Comparison of ENCODE assay signal across 11 cellular contexts in genomic region chr20:50054626-50055511, GRCh38. TPM values are rescaled to one million over a fixed set of nuclear protein-coding genes. Genes with fewer than 3 reads are reported as not detected.
DNase-seq lines count a peak whose midpoint lies in the region; ATAC-seq and TF ChIP-seq lines count a peak whose summit lies in the region.
"Had no signal": no experiment of that assay in that cellular context is flagged by ENCODE, and none has a peak within 500 bp of the region (broad histone marks: within the 10 kb centered on the region; RNA-seq: fewer than 3 reads in every experiment).

No MANE protein-coding gene starts in this region.

- peaks cover 4% of the 10 kb centered on the region for H3K27me3 Mint-ChIP-seq in neural progenitor cell (ENCODE audit: insufficient read depth, low read depth)

- H3K9me3 Mint-ChIP-seq in neural progenitor cell, result no peaks in the 10 kb centered on the region
- H3K9me3 Mint-ChIP-seq: T-helper 1 cell treated with Interleukin-12 subunit alpha and Interleukin-12 subunit beta and Interleukin-4 antibody, amounts not matched to agents 30 μg/mL and 1 μg/mL, for 36 hours had no signal

- H3K4me3 ChIP-seq in neural progenitor cell (no peak overlapping the region), spleen (no peak overlapping the region)

- H3K79me2 ChIP-seq in neural progenitor cell (ENCODE audit: low read depth), result no peaks in the 10 kb centered on the region

- H3K4me3 Mint-ChIP-seq in neural progenitor cell, result no peak overlapping the region
- H3K4me3 Mint-ChIP-seq: CD14-positive monocyte; T-helper 1 cell treated with Interleukin-12 subunit alpha and Interleukin-12 subunit beta and Interleukin-4 antibody, amounts not matched to agents 30 μg/mL and 1 μg/mL, for 36 hours had no signal

- H2AFZ ChIP-seq in neural progenitor cell (replicated peaks), result peak overlapping the region; percentile 14

- H3K27ac ChIP-seq in neural progenitor cell, result no peak overlapping the region
- peak overlapping the region in 1 of 8 donors; percentile 3 for H3K27ac ChIP-seq in spleen

- H3K4me1 ChIP-seq in neural progenitor cell (peaks cover 7% of the 10 kb centered on the region), spleen (peaks cover 0 to 47% (median 23%) of the 10 kb centered on the region in 6 donors)

- peaks cover 7% of the 10 kb centered on the region for H3F3A ChIP-seq in neural progenitor cell (ENCODE audit: low read depth)

- peak; percentile 45 for DNase-seq in AG08395 (ENCODE audit: low spot score)
- peak; percentile 78 for DNase-seq in RPMI7951 (ENCODE audit: low read depth)
- peak; percentile 44 for DNase-seq in fibroblast of the conjunctiva (ENCODE audit: low read depth)
- DNase-seq in neural progenitor cell (ENCODE audit: low spot score), result peak; percentile 40
- no peak for DNase-seq in HuH-7.5 (ENCODE audit: low spot score)
- no peak for DNase-seq in spleen
- no peak for DNase-seq in effector CD4-positive, alpha-beta T cell
- DNase-seq: stimulated activated CD4-positive, alpha-beta T cell treated with anti-CD3 and anti-CD28 coated beads, Interleukin-2, amount 100 ng/mL, for 24 hours had no signal

- no peak overlapping the region for H3K4me2 ChIP-seq in neural progenitor cell

- TF ChIP-seq POLR2A in spleen (IDR thresholded peaks at IDR 0.05), result no peak

- H3K9me3 ChIP-seq in neural progenitor cell (ENCODE audit: low read depth), result no peaks in the 10 kb centered on the region
- no peaks in the 10 kb centered on the region for H3K9me3 ChIP-seq in spleen

- peaks cover 22% of the 10 kb centered on the region for H3K4me1 Mint-ChIP-seq in neural progenitor cell

- no peaks in the 10 kb centered on the region for H3K36me3 ChIP-seq in neural progenitor cell
- H3K36me3 ChIP-seq in spleen, result no peaks in the 10 kb centered on the region

- ATAC-seq in HG03354 (IDR thresholded peaks at IDR 0.05; ENCODE audit: poor library complexity, severe bottlenecking, unreplicated experiment), result no peak

- peak overlapping the region; percentile 78 for H3K27ac Mint-ChIP-seq in neural progenitor cell
- H3K27ac Mint-ChIP-seq: T-helper 1 cell treated with Interleukin-12 subunit alpha and Interleukin-12 subunit beta and Interleukin-4 antibody, amounts not matched to agents 30 μg/mL and 1 μg/mL, for 36 hours had no signal

- H4K20me1 ChIP-seq in neural progenitor cell (ENCODE audit: low read depth), result no peaks in the 10 kb centered on the region

- no peak for TF ChIP-seq CTCF in neural progenitor cell (IDR thresholded peaks at IDR 0.05)
- no peak for TF ChIP-seq CTCF in spleen (IDR thresholded peaks at IDR 0.05 in 8 of 11, conservative IDR thresholded peaks at IDR 0.05 in 3 of 11)

- no peaks in the 10 kb centered on the region for H3K36me3 Mint-ChIP-seq in neural progenitor cell
- H3K36me3 Mint-ChIP-seq: CD14-positive monocyte had no signal

- 66 to 81% (median 79%) methylated on average over 29 to 34 of the region's 34 CpGs for WGBS in spleen, 5 donors

- H3K9ac ChIP-seq in neural progenitor cell, result no peak overlapping the region

- intact Hi-C loops in spleen (cut with DNase I; ENCODE audit: low total_unique reads), result no loop called here

- no peaks in the 10 kb centered on the region for H3K27me3 ChIP-seq in neural progenitor cell
- no peaks in the 10 kb centered on the region for H3K27me3 ChIP-seq in spleen (replicated peaks in 1 of 7)

RNA-seq across cellular contexts. Expression of gene UBE2V1, which starts 58.1 kb away (rescaled TPM):
- total RNA-seq in RPMI7951 (2014; rRNA removed; shearing (Covaris generic)), result 134 and 174 TPM in 2 replicates
- 121 and 143 TPM in 2 replicates for total RNA-seq in neural progenitor cell (ENCODE audit: low replicate concordance)
- total RNA-seq in spleen, result 100 to 1,000 TPM; 110 to 140 (median 131) TPM
- polyA plus RNA-seq in spleen, result 10 to 100 TPM; 62.3 to 76.9 (median 69.5) TPM

Comparison
In these comparisons a context has a peak if more than half of its experiments do, and no peak if none do; other contexts are left out.
1. DNase-seq: peak in AG08395 (single experiment), RPMI7951 (single experiment), fibroblast of the conjunctiva (single experiment) and neural progenitor cell (single experiment); none in HuH-7.5 (single experiment), spleen (single experiment) and effector CD4-positive, alpha-beta T cell (single experiment).